ENCODE assay signal across 8 cellular contexts in the genomic region with DNA sequence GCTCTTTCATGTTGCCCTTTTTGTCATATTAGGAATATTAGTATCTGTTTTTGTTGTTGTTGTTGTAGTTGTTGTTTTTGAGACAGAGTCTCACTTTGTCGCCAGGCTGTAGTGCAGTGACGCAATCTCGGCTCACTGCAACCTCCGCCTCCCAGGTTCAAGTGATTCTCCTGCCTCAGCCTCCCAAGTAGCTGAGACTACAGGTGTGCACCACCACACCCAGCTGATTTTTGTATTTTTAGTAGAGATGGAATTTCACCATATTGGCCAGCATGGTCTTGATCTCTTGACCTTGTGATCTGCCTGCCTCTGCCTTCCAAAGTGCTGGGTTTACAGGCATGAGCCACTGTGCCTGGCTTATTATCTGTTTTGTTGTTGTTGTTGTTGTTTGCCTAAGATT.
DNase-seq lines count a peak whose midpoint lies in the region; ATAC-seq and TF ChIP-seq lines count a peak whose summit lies in the region.
"Not testable (repeated sequence)": the region's sequence is repeated elsewhere in the genome, so short reads cannot be mapped to it uniquely, and the experiment has no call there.

No MANE protein-coding gene starts in this region.

- H3K27ac ChIP-seq in 22Rv1 (peak overlapping the region; percentile 9; the same call in 1 of the 2 replicates), SJSA1 (peak overlapping the region; percentile 71), esophagus muscularis mucosa (replicated peaks in 1 of 4) (peak overlapping the region; percentile 80 to 90 (median 86)), left ventricle myocardium inferior (replicated peaks) (peak overlapping the region; percentile 60), muscle layer of duodenum (ENCODE audit: low read length) (peak overlapping the region; percentile 64), gastrocnemius medialis (peak overlapping the region; percentile 23 to 60 (median 54)), suprapubic skin (peak overlapping the region; percentile 7), urinary bladder (ENCODE audit: low read depth) (peak overlapping the region; percentile 38)

- TF ChIP-seq CTCF in 22Rv1 (IDR thresholded peaks at IDR 0.05); esophagus muscularis mucosa (IDR thresholded peaks at IDR 0.05); left ventricle myocardium inferior (IDR thresholded peaks at IDR 0.05; ENCODE audit: borderline replicate concordance); gastrocnemius medialis (IDR thresholded peaks at IDR 0.05 in 4 of 5, conservative IDR thresholded peaks at IDR 0.05 in 1 of 5); suprapubic skin (IDR thresholded peaks at IDR 0.05): not testable (repeated sequence)

- H3K36me3 ChIP-seq in SJSA1; esophagus muscularis mucosa; left ventricle myocardium inferior; muscle layer of duodenum (ENCODE audit: control insufficient read depth in 1 of 2, insufficient read depth in 2 of 2, low read length in 2 of 2); gastrocnemius medialis; suprapubic skin; urinary bladder (ENCODE audit: insufficient read depth): not testable (repeated sequence)

- not testable (repeated sequence) for TF ChIP-seq EP300 in esophagus muscularis mucosa (IDR thresholded peaks at IDR 0.05); suprapubic skin (IDR thresholded peaks at IDR 0.05)

- not testable (repeated sequence) for H3K9me3 ChIP-seq in SJSA1 (replicated peaks); esophagus muscularis mucosa; left ventricle myocardium inferior (replicated peaks); muscle layer of duodenum (ENCODE audit: control insufficient read depth in 1 of 2, low read length in 2 of 2); gastrocnemius medialis; suprapubic skin

- intact Hi-C loops in esophagus muscularis mucosa (cut with DNase I), result loop anchor here (2.0 to 10.0 kb wide), 3 partner anchors 66 to 114 kb away; no protein-coding TSS in a partner anchor
- intact Hi-C loops in left ventricle myocardium inferior (cut with micrococcal nuclease); gastrocnemius medialis (cut with DNase I; ENCODE audit: low total_unique reads): not testable (repeated sequence)

- not testable (repeated sequence) for TF ChIP-seq POLR2A in esophagus muscularis mucosa (IDR thresholded peaks at IDR 0.05; ENCODE audit: low read depth); gastrocnemius medialis (IDR thresholded peaks at IDR 0.05); suprapubic skin (IDR thresholded peaks at IDR 0.05)

- in situ Hi-C loops in gastrocnemius medialis (cut with MboI; ENCODE audit: low sequenced_read_pairs in 4 of 4), result not testable (repeated sequence)

- ATAC-seq in gastrocnemius medialis, result not testable (repeated sequence)

- H3K27me3 ChIP-seq in SJSA1 (replicated peaks); esophagus muscularis mucosa; left ventricle myocardium inferior (ENCODE audit: low read depth); muscle layer of duodenum (ENCODE audit: low read depth, low read length); gastrocnemius medialis; suprapubic skin: not testable (repeated sequence)

- not testable (repeated sequence) for H3K4me3 ChIP-seq in SJSA1; esophagus muscularis mucosa; left ventricle myocardium inferior; muscle layer of duodenum (ENCODE audit: low read depth in 1 of 2, low read length in 2 of 2); gastrocnemius medialis; suprapubic skin; urinary bladder (ENCODE audit: low read depth, low read length)

- not testable (repeated sequence) for DNase-seq in SJSA1 (ENCODE audit: low read depth in 1 of 2, low spot score in 2 of 2); esophagus muscularis mucosa (ENCODE audit: extremely low spot score); left ventricle myocardium inferior; gastrocnemius medialis; suprapubic skin (ENCODE audit: low spot score in 2 of 2)

- 97% methylated on average over 4 of the region's 4 CpGs for WGBS in esophagus muscularis mucosa
- WGBS in suprapubic skin, result 98% methylated on average over 4 of the region's 4 CpGs
- WGBS in urinary bladder, result 96% methylated on average over 4 of the region's 4 CpGs

- H3K4me1 ChIP-seq in SJSA1 (replicated peaks) (peaks cover 30% of the 10 kb centered on the region), esophagus muscularis mucosa (peaks cover 0 to 47% (median 36%) of the 10 kb centered on the region in 4 donors), muscle layer of duodenum (ENCODE audit: control insufficient read depth in 1 of 2, insufficient read depth in 2 of 2, low read length in 2 of 2) (peaks cover 0 to 11% of the 10 kb centered on the region in 2 donors)
- H3K4me1 ChIP-seq in left ventricle myocardium inferior; gastrocnemius medialis; suprapubic skin; urinary bladder (ENCODE audit: insufficient read depth): not testable (repeated sequence)

Comparison
In these comparisons a context has a peak if more than half of its experiments do, and no peak if none do; other contexts are left out.
1. H3K27ac ChIP-seq: peak in every context shown above with its lines; median percentile 86 in esophagus muscularis mucosa; 71 in SJSA1; 64 in muscle layer of duodenum; 60 in left ventricle myocardium inferior; 54 in gastrocnemius medialis; 38 in urinary bladder; 9 in 22Rv1; 7 in suprapubic skin.